In the genomic region with DNA sequence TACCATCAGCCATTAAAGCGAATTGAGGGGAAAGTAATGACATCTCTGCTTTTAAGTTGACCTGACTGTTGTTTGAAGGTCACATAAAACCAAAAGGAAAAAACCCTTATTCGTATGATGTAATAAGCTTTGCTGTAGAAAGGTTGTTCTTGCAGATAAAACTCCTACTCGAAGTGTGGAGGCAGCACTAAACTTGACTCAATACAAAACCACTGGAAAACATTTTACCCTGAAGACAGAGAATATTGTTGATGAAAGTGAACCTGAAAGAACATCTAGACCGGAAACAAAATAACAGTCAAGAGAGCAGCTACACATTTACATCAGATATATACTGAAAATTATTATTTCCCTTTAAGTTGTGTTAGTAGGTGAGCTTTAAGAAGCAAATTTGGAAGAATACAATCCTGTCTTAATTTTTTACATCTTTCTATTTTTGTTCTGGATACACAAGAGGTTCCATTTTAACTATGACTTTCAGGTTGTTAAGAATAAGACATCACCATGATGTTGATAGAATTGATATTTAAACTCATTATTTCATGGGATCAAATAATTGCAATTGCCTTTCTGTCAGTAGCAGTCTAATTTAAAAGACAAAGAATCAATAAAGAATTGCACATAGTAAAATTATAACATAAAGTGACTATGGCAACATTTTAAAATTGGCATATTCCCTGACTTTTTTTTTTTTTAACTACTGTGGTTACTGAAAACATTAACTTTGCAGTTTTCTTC, we compare ENCODE assay signal across 20 cellular contexts. TPM values are rescaled to one million over a fixed set of nuclear protein-coding genes. Genes with fewer than 3 reads are reported as not detected.
DNase-seq lines count a peak whose midpoint lies in the region; ATAC-seq, FAIRE-seq and TF ChIP-seq lines count a peak whose summit lies in the region.
"Had no signal": no experiment of that assay in that cellular context is flagged by ENCODE, and none has a peak within 500 bp of the region (broad histone marks: within the 10 kb centered on the region; RNA-seq: fewer than 3 reads in every experiment).

No MANE protein-coding gene starts in this region.

- FAIRE-seq in astrocyte (lab: Jason Lieb, UNC) = no peak
- FAIRE-seq: colon had no signal

- peaks cover 24% of the 10 kb centered on the region for H3K4me1 Mint-ChIP-seq in astrocyte (ENCODE audit: low read depth, unreplicated experiment)
- H3K4me1 Mint-ChIP-seq in glutamatergic neuron (ENCODE audit: low read depth, unreplicated experiment) = peaks cover 36% of the 10 kb centered on the region
- H3K4me1 Mint-ChIP-seq: naive thymus-derived CD4-positive, alpha-beta T cell had no signal

- no peak overlapping the region for H2AFZ ChIP-seq in astrocyte (ENCODE audit: low read depth, low read length)

- H3K36me3 Mint-ChIP-seq in astrocyte (ENCODE audit: low read depth, unreplicated experiment) = no peaks in the 10 kb centered on the region
- H3K36me3 Mint-ChIP-seq in glutamatergic neuron (ENCODE audit: unreplicated experiment) = no peaks in the 10 kb centered on the region
- H3K36me3 Mint-ChIP-seq: naive thymus-derived CD4-positive, alpha-beta T cell had no signal

- H3K4me3 Mint-ChIP-seq in astrocyte (ENCODE audit: unreplicated experiment) (no peak overlapping the region), glutamatergic neuron (ENCODE audit: unreplicated experiment) (peak overlapping the region; percentile 72)
- H3K4me3 Mint-ChIP-seq: naive thymus-derived CD4-positive, alpha-beta T cell; T-helper 2 cell treated with Interferon-gamma antibody and Interleukin-4, amounts not matched to agents 5 μg/mL and 100 μg/mL, for 36 hours had no signal

- peak in 1 of 2 donors; percentile 52 for DNase-seq in cardiac muscle cell (ENCODE audit: low read depth in 1 of 2, low spot score in 1 of 2)
- DNase-seq in right cardiac atrium = no peak
- DNase-seq in astrocyte (ENCODE audit: low read depth) = peak; percentile 36
- DNase-seq in glutamatergic neuron = no peak
- no peak for DNase-seq in SKM-1 (lab: John Stamatoyannopoulos, UW; ENCODE audit: unreplicated experiment)
- DNase-seq in NOMO-1 treated with DMSO at 0.1 percent for 48 hours (lab: John Stamatoyannopoulos, UW; ENCODE audit: unreplicated experiment) = no peak
- DNase-seq in iPS-NIHi11 (ENCODE audit: low spot score) = no peak
- DNase-seq: activated CD4-positive, alpha-beta T cell treated with anti-CD3 and anti-CD28 coated beads for 1 hour; activated gamma-delta T cell treated with Interleukin-2 at 50 U/mL for 16 hours; amygdala; lower lobe of right lung; naive thymus-derived CD4-positive, alpha-beta T cell; NCI-H1694; NCI-H2227 treated with DMSO at 0.1 percent for 48 hours had no signal

- H3K27me3 Mint-ChIP-seq in astrocyte (ENCODE audit: low read depth, unreplicated experiment) = no peaks in the 10 kb centered on the region
- H3K27me3 Mint-ChIP-seq in glutamatergic neuron (ENCODE audit: unreplicated experiment) = no peaks in the 10 kb centered on the region

- TF ChIP-seq CTCF in cardiac muscle cell (IDR thresholded peaks at IDR 0.05; ENCODE audit: low read depth, low read length) = no peak
- no peak for TF ChIP-seq CTCF in astrocyte (IDR thresholded peaks at IDR 0.05; ENCODE audit: insufficient read depth, low read depth, low read length)
- TF ChIP-seq CTCF in glutamatergic neuron (IDR thresholded peaks at IDR 0.05; ENCODE audit: partially characterized antibody, unreplicated experiment) = no peak

- no peaks in the 10 kb centered on the region for H3K9me3 ChIP-seq in cardiac muscle cell (ENCODE audit: low read depth)
- no peaks in the 10 kb centered on the region for H3K9me3 ChIP-seq in right cardiac atrium (ENCODE audit: control insufficient read depth, low read length)
- H3K9me3 ChIP-seq in astrocyte (ENCODE audit: insufficient read depth, low read depth, low read length) = no peaks in the 10 kb centered on the region
- H3K9me3 ChIP-seq: HAP-1, lower lobe of right lung, prostate gland had no signal

- intact Hi-C loops in right cardiac atrium (cut with DNase I) = no loop called here

- H4K20me1 ChIP-seq in astrocyte (ENCODE audit: insufficient read depth, low read length) = no peaks in the 10 kb centered on the region

- H3K27me3 ChIP-seq in cardiac muscle cell (no peaks in the 10 kb centered on the region), right cardiac atrium (ENCODE audit: control insufficient read depth, insufficient read depth) (no peaks in the 10 kb centered on the region), astrocyte (ENCODE audit: insufficient read depth, low read length) (no peaks in the 10 kb centered on the region)

- H3K36me3 ChIP-seq in cardiac muscle cell (no peaks in the 10 kb centered on the region), astrocyte (ENCODE audit: insufficient read depth, low read length) (no peaks in the 10 kb centered on the region)
- H3K36me3 ChIP-seq: HAP-1, lower lobe of right lung, prostate gland had no signal

- H3K9me3 Mint-ChIP-seq in astrocyte (ENCODE audit: unreplicated experiment) (no peaks in the 10 kb centered on the region), glutamatergic neuron (ENCODE audit: unreplicated experiment) (peaks cover 2% of the 10 kb centered on the region)
- H3K9me3 Mint-ChIP-seq: T-helper 2 cell treated with Interferon-gamma antibody and Interleukin-4, amounts not matched to agents 5 μg/mL and 100 μg/mL, for 36 hours had no signal

- H3K4me1 ChIP-seq in cardiac muscle cell (ENCODE audit: low read depth) (peaks cover 54% of the 10 kb centered on the region), right cardiac atrium (ENCODE audit: control insufficient read depth, insufficient read depth, low read length) (no peaks in the 10 kb centered on the region), astrocyte (ENCODE audit: insufficient read depth, low read length) (peaks cover 12% of the 10 kb centered on the region)
- H3K4me1 ChIP-seq: prostate gland had no signal

- H3K4me2 ChIP-seq in astrocyte (ENCODE audit: low read length) = peak overlapping the region; percentile 5

- H3K79me2 ChIP-seq in astrocyte (ENCODE audit: insufficient read depth, low read length) = peaks cover 4% of the 10 kb centered on the region

- no peak for ATAC-seq in right cardiac atrium
- ATAC-seq in HG03571 (IDR thresholded peaks at IDR 0.05; ENCODE audit: unreplicated experiment) = no peak
- ATAC-seq: lower lobe of right lung; naive thymus-derived CD4-positive, alpha-beta T cell had no signal

- WGBS in right cardiac atrium = 74% methylated on average over 4 of the region's 4 CpGs

- H3K27ac ChIP-seq in cardiac muscle cell (no peak overlapping the region), right cardiac atrium (ENCODE audit: low read length) (no peak overlapping the region), astrocyte (ENCODE audit: low read depth, low read length) (no peak overlapping the region)
- H3K27ac ChIP-seq: C4-2B, lower lobe of right lung, prostate gland had no signal

- H3K4me3 ChIP-seq in cardiac muscle cell (peak overlapping the region; percentile 88), right cardiac atrium (ENCODE audit: low read length) (no peak overlapping the region), astrocyte (ENCODE audit: insufficient read depth, low read depth, low read length) (no peak overlapping the region)
- H3K4me3 ChIP-seq: HAP-1, lower lobe of right lung, prostate gland had no signal

- H3K27ac Mint-ChIP-seq in astrocyte (ENCODE audit: unreplicated experiment) = no peak overlapping the region
- H3K27ac Mint-ChIP-seq in glutamatergic neuron (ENCODE audit: unreplicated experiment) = peak overlapping the region; percentile 40
- H3K27ac Mint-ChIP-seq: naive thymus-derived CD4-positive, alpha-beta T cell; T-helper 2 cell treated with Interferon-gamma antibody and Interleukin-4, amounts not matched to agents 5 μg/mL and 100 μg/mL, for 36 hours had no signal

- no peak overlapping the region for H3K9ac ChIP-seq in astrocyte (ENCODE audit: low read length)

RNA-seq across cellular contexts. Expression of a gene that starts 6.4 kb away (rescaled TPM):
- total RNA-seq in cardiac muscle cell (70.3 and 73.1 TPM in 2 replicates), right cardiac atrium (10 to 100 TPM; 33.6 to 47.5 (median 41.9) TPM), astrocyte (12.5 and 12.6 TPM in 2 replicates), glutamatergic neuron (ENCODE audit: unreplicated experiment) (51.8 TPM)
- polyA plus RNA-seq in cardiac muscle cell (93.7 and 116 TPM in 2 replicates), right cardiac atrium (12.9 TPM)
- polyA plus RNA-seq: naive thymus-derived CD4-positive, alpha-beta T cell had no signal
